Comparison of ENCODE assay signal across 8 cellular contexts in the genomic region with DNA sequence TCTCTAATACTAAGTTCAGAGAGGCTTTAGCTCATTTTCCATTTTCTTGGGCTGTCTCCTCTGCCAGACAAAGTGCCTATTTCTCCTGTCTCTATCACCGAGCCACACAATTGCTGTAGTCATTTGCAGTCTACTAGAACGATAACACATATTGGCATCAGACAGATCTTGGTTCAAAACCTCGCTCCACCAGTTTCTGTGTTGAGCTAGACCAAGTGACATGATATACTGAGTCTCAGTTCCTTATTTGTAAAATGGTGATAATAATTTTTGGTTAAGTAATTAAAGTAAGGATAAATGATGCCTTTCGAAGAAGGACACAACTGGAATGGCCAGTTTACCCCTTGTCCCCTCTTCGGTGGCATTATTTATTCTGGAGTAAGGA. TPM values are rescaled to one million over a fixed set of nuclear protein-coding genes. Genes with fewer than 3 reads are reported as not detected.
A peak's percentile ranks its signal among the peaks of the same experiment; 100 is the strongest.
DNase-seq lines count a peak whose midpoint lies in the region; ATAC-seq and TF ChIP-seq lines count a peak whose summit lies in the region.

No MANE protein-coding gene starts in this region.

- CTCF ChIA-PET in CD8-positive, alpha-beta T cell (lab: Charles Lee), result interaction anchor here (1.2 to 4.8 kb wide), 4 partner anchors 35 to 70 kb away, joined by 3 to 24 read pairs (median 4); no protein-coding TSS in a partner anchor
- CTCF ChIA-PET in A673 (lab: Charles Lee), result no interaction called here

- H3K9ac ChIP-seq in endocrine pancreas (ENCODE audit: control insufficient read depth, insufficient read depth, low read length) (no peak overlapping the region), skeletal muscle tissue (ENCODE audit: low read depth in 1 of 3, low read length in 3 of 3) (no peak overlapping the region)

- no peaks in the 10 kb centered on the region for H3K36me3 ChIP-seq in CD8-positive, alpha-beta T cell (ENCODE audit: insufficient read depth, low read length)
- no peaks in the 10 kb centered on the region for H3K36me3 ChIP-seq in endocrine pancreas (ENCODE audit: control insufficient read depth, insufficient read depth, low read length)
- no peaks in the 10 kb centered on the region for H3K36me3 ChIP-seq in skeletal muscle tissue (ENCODE audit: control insufficient read depth in 3 of 3, insufficient read depth in 3 of 3, low read length in 3 of 3)
- no peaks in the 10 kb centered on the region for H3K36me3 ChIP-seq in A673 (ENCODE audit: insufficient read depth, low read length, poor library complexity, severe bottlenecking)

- no peaks in the 10 kb centered on the region for H3K9me3 ChIP-seq in CD8-positive, alpha-beta T cell (ENCODE audit: low read length)
- H3K9me3 ChIP-seq in endocrine pancreas (ENCODE audit: control insufficient read depth, low read length) (no peaks in the 10 kb centered on the region), skeletal muscle tissue (ENCODE audit: control insufficient read depth in 3 of 3, low read length in 3 of 3) (no peaks in the 10 kb centered on the region), A673 (ENCODE audit: low read depth, low read length, poor library complexity, severe bottlenecking) (no peaks in the 10 kb centered on the region)

- H3K9me3 Mint-ChIP-seq in CD8-positive, alpha-beta T cell, result no peaks in the 10 kb centered on the region

- peak overlapping the region; percentile 95 for H3K27ac Mint-ChIP-seq in CD8-positive, alpha-beta T cell

- TF ChIP-seq CTCF in CD8-positive, alpha-beta T cell (IDR thresholded peaks at IDR 0.05), result no peak
- no peak for TF ChIP-seq CTCF in A673 (conservative IDR thresholded peaks at IDR 0.05; ENCODE audit: low read depth, low read length)

- peak overlapping the region; percentile 97 for H3K4me3 Mint-ChIP-seq in CD8-positive, alpha-beta T cell

- BruUV-seq in A673 (replicated peaks; lab: Mats Ljungman, UMichigan), result no TSS peak

- H3K36me3 Mint-ChIP-seq in CD8-positive, alpha-beta T cell, result peaks cover 21% of the 10 kb centered on the region

- no peaks in the 10 kb centered on the region for H3K27me3 Mint-ChIP-seq in CD8-positive, alpha-beta T cell (ENCODE audit: low read depth)

- peaks cover 35% of the 10 kb centered on the region for H3K4me1 ChIP-seq in CD8-positive, alpha-beta T cell (ENCODE audit: insufficient read depth, low read length)
- H3K4me1 ChIP-seq in endocrine pancreas (ENCODE audit: control insufficient read depth, insufficient read depth, low read length) (peaks cover 8% of the 10 kb centered on the region), skeletal muscle tissue (ENCODE audit: control insufficient read depth in 3 of 3, insufficient read depth in 3 of 3, low read length in 3 of 3) (peaks cover 30 to 40% (median 33%) of the 10 kb centered on the region in 3 donors), A673 (ENCODE audit: insufficient read depth, low read length, poor library complexity, severe bottlenecking) (peaks cover 3% of the 10 kb centered on the region)

- intact Hi-C loops in CD8-positive, alpha-beta T cell (cut with DNase I, micrococcal nuclease), result loop anchor here (1.0 to 10.0 kb wide), 6 partner anchors 75 to 719 kb away; a partner anchor contains a TSS
- intact Hi-C loops in A673 (cut with micrococcal nuclease; ENCODE audit: unreplicated experiment), result no loop called here

- ATAC-seq in CD8-positive, alpha-beta T cell, result no peak
- peak; percentile 15 for ATAC-seq in GM21576 (IDR thresholded peaks at IDR 0.05; ENCODE audit: unreplicated experiment)

- H3K27ac ChIP-seq in CD8-positive, alpha-beta T cell (ENCODE audit: low read depth, low read length), result peak overlapping the region; percentile 92
- H3K27ac ChIP-seq in skeletal muscle tissue (ENCODE audit: low read depth, low read length), result peak overlapping the region; percentile 100
- H3K27ac ChIP-seq in A673 (ENCODE audit: low read depth, low read length, poor library complexity, severe bottlenecking), result no peak overlapping the region

- no peak for DNase-seq in CD8-positive, alpha-beta T cell
- no peak for DNase-seq in Jurkat, Clone E6-1 (ENCODE audit: low read depth, low spot score)
- DNase-seq in medulla oblongata (ENCODE audit: extremely low spot score) (no peak), A673 (ENCODE audit: low spot score) (no peak), COLO829 (ENCODE audit: low spot score) (no peak)

- H3K4me3 ChIP-seq in CD8-positive, alpha-beta T cell (ENCODE audit: low read depth, low read length), result peak overlapping the region; percentile 82
- H3K4me3 ChIP-seq in Jurkat, Clone E6-1 (ENCODE audit: low read length), result peak overlapping the region; percentile 81
- peak overlapping the region; percentile 9 for H3K4me3 ChIP-seq in endocrine pancreas (ENCODE audit: control insufficient read depth, insufficient read depth, low read length)
- H3K4me3 ChIP-seq in skeletal muscle tissue (ENCODE audit: low read length in 3 of 3), result peak overlapping the region in 2 of 3 donors; percentile 11 to 22
- H3K4me3 ChIP-seq in A673 (ENCODE audit: low read depth, low read length, poor library complexity, severe bottlenecking), result no peak overlapping the region

- POLR2A ChIA-PET in CD8-positive, alpha-beta T cell (lab: Charles Lee), result interaction anchor here (0.8 to 2.9 kb wide), 8 partner anchors 9 to 153 kb away, joined by 3 to 20 read pairs (median 4); no protein-coding TSS in a partner anchor
- POLR2A ChIA-PET in A673 (lab: Charles Lee; ENCODE audit: low non-redundant PET), result no interaction called here

- H3K4me1 Mint-ChIP-seq in CD8-positive, alpha-beta T cell (ENCODE audit: low read depth), result peaks cover 47% of the 10 kb centered on the region

- H3K27me3 ChIP-seq in CD8-positive, alpha-beta T cell (ENCODE audit: insufficient read depth, low read length), result no peaks in the 10 kb centered on the region
- H3K27me3 ChIP-seq in endocrine pancreas (ENCODE audit: control insufficient read depth, insufficient read depth, low read length) (no peaks in the 10 kb centered on the region), skeletal muscle tissue (ENCODE audit: control insufficient read depth in 3 of 3, insufficient read depth in 3 of 3, low read length in 3 of 3) (no peaks in the 10 kb centered on the region), A673 (replicated peaks; ENCODE audit: insufficient read depth, low read depth, low read length, poor library complexity) (no peaks in the 10 kb centered on the region)

RNA-seq across cellular contexts. Expression of a gene that starts 0.4 kb away (rescaled TPM):
- 100 to 1,000 TPM; 130 to 134 TPM for total RNA-seq in CD8-positive, alpha-beta T cell
- polyA plus RNA-seq in Jurkat, Clone E6-1 (2012; ENCODE audit: insufficient read depth, insufficient read length), result 244 TPM
- 37.1 TPM for total RNA-seq in skeletal muscle tissue
- 245 and 258 TPM in 2 replicates for total RNA-seq in A673 (2021)
